19 cellular contexts compared by ENCODE assay signal in the genomic region with DNA sequence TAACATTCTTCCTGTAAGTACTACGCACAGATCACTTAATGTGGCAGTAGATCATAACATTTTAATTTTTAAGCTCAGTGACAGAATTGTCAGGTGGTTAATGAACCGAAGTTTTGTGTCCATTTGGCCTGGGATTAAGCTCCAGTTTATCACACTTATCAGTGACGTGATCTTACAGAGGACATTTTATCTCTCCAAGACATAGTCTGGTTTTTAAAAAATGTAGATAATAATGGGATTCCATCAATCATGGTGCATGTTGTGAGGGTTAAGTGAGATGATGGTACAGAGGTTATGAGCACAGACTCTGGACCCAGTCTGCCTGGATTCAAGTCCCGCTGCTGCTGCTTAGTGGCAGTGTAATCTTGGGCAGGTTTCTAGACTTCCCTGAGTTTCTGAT.
DNase-seq lines count a peak whose midpoint lies in the region; ATAC-seq and TF ChIP-seq lines count a peak whose summit lies in the region.
"Had no signal": no experiment of that assay in that cellular context is flagged by ENCODE, and none has a peak within 500 bp of the region (broad histone marks: within the 10 kb centered on the region; RNA-seq: fewer than 3 reads in every experiment).

No MANE protein-coding gene starts in this region.

- no peak overlapping the region for H4K12ac ChIP-seq in trophoblast cell (ENCODE audit: low read depth, low read length)

- H3K27ac Mint-ChIP-seq in MCF 10A (ENCODE audit: low read depth, unreplicated experiment) = peak overlapping the region; percentile 16
- H3K27ac Mint-ChIP-seq: CD14-positive monocyte; CD4-positive, alpha-beta memory T cell; GM23338 had no signal

- no peaks in the 10 kb centered on the region for H3K9me3 Mint-ChIP-seq in MCF 10A (ENCODE audit: unreplicated experiment)
- H3K9me3 Mint-ChIP-seq in activated T-cell treated with anti-CD3 and anti-CD28 coated beads, Interleukin-2, amount 50 U/mL, for 4 hours = no peaks in the 10 kb centered on the region
- H3K9me3 Mint-ChIP-seq: CD14-positive monocyte; CD4-positive, alpha-beta memory T cell; GM23338 had no signal

- ATAC-seq in GM18511 (IDR thresholded peaks at IDR 0.05; ENCODE audit: unreplicated experiment) = no peak
- ATAC-seq in activated T-cell treated with anti-CD3 and anti-CD28 coated beads, Interleukin-2, amount 50 U/mL, for 4 hours = no peak
- ATAC-seq: GM12878, GM23338 had no signal

- TF ChIP-seq CTCF in MCF 10A (IDR thresholded peaks at IDR 0.05; ENCODE audit: unreplicated experiment) (no peak), mammary epithelial cell (conservative IDR thresholded peaks at IDR 0.05 in 1 of 2, IDR thresholded peaks at IDR 0.05 in 1 of 2; ENCODE audit: extremely low read depth in 1 of 2, insufficient read depth in 1 of 2, low read depth in 1 of 2, low read length in 2 of 2) (no peak), brain microvascular endothelial cell (IDR thresholded peaks at IDR 0.05; ENCODE audit: low read depth, low read length, missing control alignments) (no peak)

- no peaks in the 10 kb centered on the region for H3K9me3 ChIP-seq in mammary epithelial cell (replicated peaks; ENCODE audit: insufficient read depth, low read length)
- no peaks in the 10 kb centered on the region for H3K9me3 ChIP-seq in trophoblast cell (ENCODE audit: insufficient read depth, low read depth, low read length)
- H3K9me3 ChIP-seq: BLaER1 had no signal

- H3K27me3 ChIP-seq in mammary epithelial cell (ENCODE audit: insufficient read depth, low read length) (no peaks in the 10 kb centered on the region), brain microvascular endothelial cell (replicated peaks) (no peaks in the 10 kb centered on the region), trophoblast cell (ENCODE audit: insufficient read depth, low read length) (no peaks in the 10 kb centered on the region)
- H3K27me3 ChIP-seq: BLaER1 had no signal

- 97% methylated on average over 4 of the region's 4 CpGs for WGBS in mammary epithelial cell (ENCODE audit: low coverage, missing lambda C conversion rate)
- WGBS in trophoblast cell (ENCODE audit: extremely low coverage, insufficient coverage, insufficient read length) = no CpG with 5 or more reads among the region's 4 CpGs

- DNase-seq in MCF 10A (ENCODE audit: unreplicated experiment) = no peak
- DNase-seq in mammary epithelial cell = no peak
- peak; percentile 4 for DNase-seq in SK-N-DZ (ENCODE audit: low spot score)
- peak; percentile 3 for DNase-seq in brain microvascular endothelial cell
- DNase-seq in trophoblast cell = peak; percentile 12 to 77
- DNase-seq in stimulated activated naive CD4-positive, alpha-beta T cell (lab: John Stamatoyannopoulos, UW) = no peak
- DNase-seq in activated T-cell treated with anti-CD3 and anti-CD28 coated beads, Interleukin-2, amount 50 U/mL, for 4 hours = no peak
- DNase-seq: CD4-positive, alpha-beta memory T cell; DMS 273 treated with DMSO at 0.1 percent for 48 hours; DMS53; DND-41; EL; HCEC 1CT had no signal

- H3K9ac ChIP-seq in mammary epithelial cell (ENCODE audit: insufficient read depth, low read length) (no peak overlapping the region), trophoblast cell (ENCODE audit: low read length) (no peak overlapping the region)
- H3K9ac ChIP-seq: BLaER1 had no signal

- no peak overlapping the region for H2BK12ac ChIP-seq in trophoblast cell (ENCODE audit: low read length)

- no peak overlapping the region for H3K4me3 ChIP-seq in mammary epithelial cell (replicated peaks in 1 of 3; ENCODE audit: insufficient read depth in 1 of 3, low read depth in 2 of 3, low read length in 3 of 3)
- H3K4me3 ChIP-seq in brain microvascular endothelial cell (ENCODE audit: low read depth, low read length) = no peak overlapping the region
- H3K4me3 ChIP-seq in trophoblast cell (ENCODE audit: low read depth, low read length) = no peak overlapping the region
- H3K4me3 ChIP-seq: BLaER1, GM12878, GM23338 had no signal

- no peaks in the 10 kb centered on the region for H3K79me1 ChIP-seq in trophoblast cell (ENCODE audit: low read length)

- peaks cover 4% of the 10 kb centered on the region for H3K4me1 Mint-ChIP-seq in MCF 10A (ENCODE audit: insufficient read depth, unreplicated experiment)
- H3K4me1 Mint-ChIP-seq in activated T-cell treated with anti-CD3 and anti-CD28 coated beads, Interleukin-2, amount 50 U/mL, for 4 hours (ENCODE audit: low read depth) = no peaks in the 10 kb centered on the region
- H3K4me1 Mint-ChIP-seq: CD4-positive, alpha-beta memory T cell had no signal

- H3K27me3 Mint-ChIP-seq in MCF 10A (ENCODE audit: insufficient read depth, unreplicated experiment) = no peaks in the 10 kb centered on the region
- H3K27me3 Mint-ChIP-seq in activated T-cell treated with anti-CD3 and anti-CD28 coated beads, Interleukin-2, amount 50 U/mL, for 4 hours (ENCODE audit: low read depth) = peaks cover 5% of the 10 kb centered on the region
- H3K27me3 Mint-ChIP-seq: CD4-positive, alpha-beta memory T cell had no signal

- H2AFZ ChIP-seq in mammary epithelial cell (ENCODE audit: low read depth, low read length) = no peak overlapping the region
- no peak overlapping the region for H2AFZ ChIP-seq in trophoblast cell (ENCODE audit: insufficient read depth, low read length, poor library complexity)

- no peak overlapping the region for H3K4me3 Mint-ChIP-seq in MCF 10A (ENCODE audit: unreplicated experiment)
- no peak overlapping the region for H3K4me3 Mint-ChIP-seq in activated T-cell treated with anti-CD3 and anti-CD28 coated beads, Interleukin-2, amount 50 U/mL, for 4 hours
- H3K4me3 Mint-ChIP-seq: CD14-positive monocyte; CD4-positive, alpha-beta memory T cell; GM23338 had no signal

- H3K18ac ChIP-seq in trophoblast cell (ENCODE audit: low read length) = no peak overlapping the region

- no peak overlapping the region for H2AK5ac ChIP-seq in trophoblast cell (ENCODE audit: low read length)

- no peak overlapping the region for H3K4ac ChIP-seq in trophoblast cell (ENCODE audit: low read depth, low read length)

- H3K4me2 ChIP-seq in mammary epithelial cell (ENCODE audit: insufficient read depth, low read depth, low read length) = no peak overlapping the region
- no peak overlapping the region for H3K4me2 ChIP-seq in trophoblast cell (ENCODE audit: low read length)
- H3K4me2 ChIP-seq: BLaER1, GM23338 had no signal

- H3K23ac ChIP-seq in trophoblast cell (ENCODE audit: low read length) = no peak overlapping the region

- no peak overlapping the region for H2BK120ac ChIP-seq in trophoblast cell (ENCODE audit: insufficient read depth, low read length, poor library complexity)

- no peak overlapping the region for H2BK5ac ChIP-seq in trophoblast cell (ENCODE audit: low read depth, low read length, poor library complexity)

- H3K27ac ChIP-seq in mammary epithelial cell (ENCODE audit: insufficient read depth, low read depth, low read length) = no peak overlapping the region
- H3K27ac ChIP-seq in brain microvascular endothelial cell = no peak overlapping the region
- no peak overlapping the region for H3K27ac ChIP-seq in trophoblast cell (ENCODE audit: low read depth, low read length)
- H3K27ac ChIP-seq: 22Rv1, BLaER1 had no signal

- H4K91ac ChIP-seq in trophoblast cell (ENCODE audit: low read depth, low read length) = no peak overlapping the region

- BruUV-seq in MCF 10A (replicated peaks; lab: Mats Ljungman, UMichigan) = no TSS peak
- BruUV-seq in mammary epithelial cell (replicated peaks; lab: Mats Ljungman, UMichigan) = no TSS peak

- in situ Hi-C loops in mammary epithelial cell (cut with MboI; ENCODE audit: low sequenced_read_pairs in 2 of 2) (no loop called here), brain microvascular endothelial cell (cut with HindIII; ENCODE audit: low pct_ligation_motif_present, low sequenced_read_pairs) (no loop called here)

- dilution Hi-C loops in mammary epithelial cell (cut with HindIII; ENCODE audit: low sequenced_read_pairs) = no loop called here

- no peaks in the 10 kb centered on the region for H3K36me3 Mint-ChIP-seq in MCF 10A (ENCODE audit: insufficient read depth, unreplicated experiment)
- H3K36me3 Mint-ChIP-seq in activated T-cell treated with anti-CD3 and anti-CD28 coated beads, Interleukin-2, amount 50 U/mL, for 4 hours (ENCODE audit: insufficient read depth) = no peaks in the 10 kb centered on the region
- H3K36me3 Mint-ChIP-seq: CD4-positive, alpha-beta memory T cell had no signal

- CTCF ChIA-PET in MCF 10A (lab: Yijun Ruan, JAX) (interaction anchor here (0.7 to 0.8 kb wide), 2 partner anchors 25 to 473 kb away, joined by 3 read pairs; no protein-coding TSS in a partner anchor), mammary epithelial cell (lab: Charles Lee; ENCODE audit: low non-redundant PET) (no interaction called here)

- intact Hi-C loops in MCF 10A (cut with micrococcal nuclease) = no loop called here
- intact Hi-C loops in mammary epithelial cell (cut with micrococcal nuclease) = no loop called here

- H3K14ac ChIP-seq in trophoblast cell (ENCODE audit: low read length) = no peak overlapping the region

- H4K8ac ChIP-seq in trophoblast cell (ENCODE audit: low read depth, low read length) = no peak overlapping the region

- H3K79me2 ChIP-seq in mammary epithelial cell (ENCODE audit: insufficient read depth, low read length) = no peaks in the 10 kb centered on the region
- H3K79me2 ChIP-seq in trophoblast cell (ENCODE audit: control insufficient read depth, insufficient read depth, low read length, poor library complexity) = no peaks in the 10 kb centered on the region

- H3K36me3 ChIP-seq in mammary epithelial cell (ENCODE audit: insufficient read depth, low read length) = no peaks in the 10 kb centered on the region
- no peaks in the 10 kb centered on the region for H3K36me3 ChIP-seq in brain microvascular endothelial cell (replicated peaks)
- H3K36me3 ChIP-seq in trophoblast cell (ENCODE audit: control insufficient read depth in 1 of 2, insufficient read depth in 2 of 2, low read length in 2 of 2) = no peaks in the 10 kb centered on the region
- H3K36me3 ChIP-seq: BLaER1 had no signal

- H3K4me1 ChIP-seq in mammary epithelial cell (ENCODE audit: insufficient read depth, low read length) (peaks cover 25% of the 10 kb centered on the region), trophoblast cell (ENCODE audit: control insufficient read depth in 1 of 2, insufficient read depth in 2 of 2, low read length in 2 of 2) (peaks cover 0 to 7% of the 10 kb centered on the region in 2 experiments)
- H3K4me1 ChIP-seq: BLaER1 had no signal

- H4K20me1 ChIP-seq in mammary epithelial cell (ENCODE audit: insufficient read depth, low read length) = no peaks in the 10 kb centered on the region
- H4K20me1 ChIP-seq: BLaER1 had no signal

- POLR2A ChIA-PET in MCF 10A (lab: Yijun Ruan, JAX) = interaction anchor here (0.6 to 1.3 kb wide), 9 partner anchors 8 to 663 kb away, joined by 3 to 6 read pairs (median 4); partner anchors contain the start of gene ZFAND5

Comparison
In these comparisons a context has a peak if more than half of its experiments do, and no peak if none do; other contexts are left out.
1. DNase-seq: peak in SK-N-DZ (single experiment), brain microvascular endothelial cell (single experiment) and trophoblast cell (2 of 2); none in MCF 10A (single experiment), mammary epithelial cell (single experiment), stimulated activated naive CD4-positive, alpha-beta T cell (0 of 6) and activated T-cell treated with anti-CD3 and anti-CD28 coated beads, Interleukin-2, amount 50 U/mL, for 4 hours (single experiment).